Comparison of ENCODE assay signal across 29 cellular contexts in genomic region chr13:106497079-106497478, GRCh38. TPM values are rescaled to one million over a fixed set of nuclear protein-coding genes. Genes with fewer than 3 reads are reported as not detected.
DNase-seq lines count a peak whose midpoint lies in the region; ATAC-seq and TF ChIP-seq lines count a peak whose summit lies in the region.
"Had no signal": no experiment of that assay in that cellular context is flagged by ENCODE, and none has a peak within 500 bp of the region (broad histone marks: within the 10 kb centered on the region; RNA-seq: fewer than 3 reads in every experiment).

No MANE protein-coding gene starts in this region.

- H3K4me3 Mint-ChIP-seq in nephron progenitor cell: no peak overlapping the region
- H3K4me3 Mint-ChIP-seq: activated CD4-positive, alpha-beta T cell treated with anti-CD3 and anti-CD28 coated beads, Interleukin-2, amount 10 ng/mL, durations not matched to agents 7 days and 5 days; activated naive CD8-positive, alpha-beta T cell treated with anti-CD3 and anti-CD28 coated beads, Interleukin-2, amount 50 U/mL, for 24 hours; activated T-cell treated with anti-CD3 and anti-CD28 coated beads, Interleukin-2, amount 50 U/mL, for 4 hours; CD8-positive, alpha-beta memory T cell; effector memory CD8-positive, alpha-beta T cell; stimulated activated naive CD8-positive, alpha-beta T cell treated with anti-CD3 and anti-CD28 coated beads, Interleukin-15, Interleukin-2, amounts not matched to agents 100 ng/mL and 50 ng/mL, for 24 hours had no signal

- H3K27me3 Mint-ChIP-seq in nephron progenitor cell (ENCODE audit: low read depth, poor library complexity): no peaks in the 10 kb centered on the region

- H3K27me3 ChIP-seq in left ventricle myocardium inferior (ENCODE audit: low read depth): no peaks in the 10 kb centered on the region
- H3K27me3 ChIP-seq in right atrium auricular region: no peaks in the 10 kb centered on the region
- no peaks in the 10 kb centered on the region for H3K27me3 ChIP-seq in transverse colon
- H3K27me3 ChIP-seq: body of pancreas, esophagus squamous epithelium, upper lobe of left lung had no signal

- intact Hi-C loops in left ventricle myocardium inferior (cut with micrococcal nuclease): no loop called here
- intact Hi-C loops in transverse colon (cut with DNase I; ENCODE audit: low total_unique reads): no loop called here

- H3K4me1 Mint-ChIP-seq in nephron progenitor cell: peaks cover 79% of the 10 kb centered on the region

- H3K36me3 Mint-ChIP-seq in nephron progenitor cell (ENCODE audit: low read depth): peaks cover 60% of the 10 kb centered on the region
- H3K36me3 Mint-ChIP-seq: CD8-positive, alpha-beta memory T cell had no signal

- TF ChIP-seq CTCF in left ventricle myocardium inferior (IDR thresholded peaks at IDR 0.05; ENCODE audit: borderline replicate concordance) (no peak), right atrium auricular region (IDR thresholded peaks at IDR 0.05) (no peak), nephron progenitor cell (IDR thresholded peaks at IDR 0.05) (no peak), transverse colon (IDR thresholded peaks at IDR 0.05) (no peak)

- in situ Hi-C loops in transverse colon (cut with MboI; ENCODE audit: low pct_ligation_motif_present in 1 of 4, low pct_unique_long_range_greater_than_20kb in 1 of 4, low sequenced_read_pairs in 3 of 4): no loop called here

- peak overlapping the region; percentile 86 for H3K27ac Mint-ChIP-seq in nephron progenitor cell
- H3K27ac Mint-ChIP-seq: activated CD4-positive, alpha-beta T cell treated with anti-CD3 and anti-CD28 coated beads, Interleukin-2, amount 10 ng/mL, durations not matched to agents 7 days and 5 days; activated naive CD8-positive, alpha-beta T cell treated with anti-CD3 and anti-CD28 coated beads, Interleukin-2, amount 50 U/mL, for 24 hours; CD8-positive, alpha-beta memory T cell; effector memory CD8-positive, alpha-beta T cell; stimulated activated naive CD8-positive, alpha-beta T cell treated with anti-CD3 and anti-CD28 coated beads, Interleukin-15, Interleukin-2, amounts not matched to agents 100 ng/mL and 50 ng/mL, for 24 hours had no signal

- H3K27ac ChIP-seq in left ventricle myocardium inferior (replicated peaks) (peak overlapping the region; percentile 71), right atrium auricular region (no peak overlapping the region), transverse colon (peak overlapping the region; percentile 58 to 69 (median 62))
- H3K27ac ChIP-seq: A549, WERI-Rb-1 had no signal

- no peak overlapping the region for H3K4me3 ChIP-seq in left ventricle myocardium inferior
- no peak overlapping the region for H3K4me3 ChIP-seq in right atrium auricular region
- H3K4me3 ChIP-seq in transverse colon: no peak overlapping the region
- H3K4me3 ChIP-seq: A549, body of pancreas, esophagus squamous epithelium, lower lobe of right lung, upper lobe of left lung had no signal

- WGBS in transverse colon (ENCODE audit: low coverage in 1 of 2), 2 donors: 17 to 25% methylated on average over 1 of the region's 1 CpG

- H3K9me3 Mint-ChIP-seq in nephron progenitor cell: no peaks in the 10 kb centered on the region
- H3K9me3 Mint-ChIP-seq: activated CD4-positive, alpha-beta T cell treated with anti-CD3 and anti-CD28 coated beads, Interleukin-2, amount 10 ng/mL, durations not matched to agents 7 days and 5 days; activated naive CD8-positive, alpha-beta T cell treated with anti-CD3 and anti-CD28 coated beads, Interleukin-2, amount 50 U/mL, for 24 hours; activated T-cell treated with anti-CD3 and anti-CD28 coated beads, Interleukin-2, amount 50 U/mL, for 4 hours; CD8-positive, alpha-beta memory T cell; effector memory CD8-positive, alpha-beta T cell; stimulated activated naive CD8-positive, alpha-beta T cell treated with anti-CD3 and anti-CD28 coated beads, Interleukin-15, Interleukin-2, amounts not matched to agents 100 ng/mL and 50 ng/mL, for 24 hours had no signal

- H3K36me3 ChIP-seq in left ventricle myocardium inferior (peaks cover 26% of the 10 kb centered on the region), right atrium auricular region (peaks cover 12% of the 10 kb centered on the region), transverse colon (peaks cover 0 to 11% (median 5%) of the 10 kb centered on the region in 4 donors)

- H3K4me1 ChIP-seq in left ventricle myocardium inferior (peaks cover 80% of the 10 kb centered on the region), right atrium auricular region (peaks cover 0 to 28% of the 10 kb centered on the region in 2 donors), transverse colon (peaks cover 0 to 36% (median 16%) of the 10 kb centered on the region in 4 donors)
- H3K4me1 ChIP-seq: A549, body of pancreas had no signal

- ATAC-seq in GM21717 (IDR thresholded peaks at IDR 0.05; ENCODE audit: unreplicated experiment) (no peak), GM19023 (IDR thresholded peaks at IDR 0.05; ENCODE audit: unreplicated experiment) (no peak), HG02798 (IDR thresholded peaks at IDR 0.05; ENCODE audit: poor library complexity, unreplicated experiment) (no peak)
- ATAC-seq: A549; activated naive CD8-positive, alpha-beta T cell treated with anti-CD3 and anti-CD28 coated beads, Interleukin-2, amount 50 U/mL, for 24 hours; activated T-cell treated with anti-CD3 and anti-CD28 coated beads, Interleukin-2, amount 50 U/mL, for 4 hours; body of pancreas; effector memory CD8-positive, alpha-beta T cell; sciatic nerve had no signal

- H3K9me3 ChIP-seq in left ventricle myocardium inferior (replicated peaks): no peaks in the 10 kb centered on the region
- no peaks in the 10 kb centered on the region for H3K9me3 ChIP-seq in right atrium auricular region
- no peaks in the 10 kb centered on the region for H3K9me3 ChIP-seq in transverse colon
- H3K9me3 ChIP-seq: A549, body of pancreas, esophagus squamous epithelium, lower lobe of right lung, upper lobe of left lung had no signal

- DNase-seq in left ventricle myocardium inferior (no peak), right atrium auricular region (ENCODE audit: low spot score) (no peak), foreskin melanocyte (peak; percentile 48), nephron progenitor cell (no peak), transverse colon (no peak)
- DNase-seq: activated CD4-positive, alpha-beta T cell treated with anti-CD3 and anti-CD28 coated beads, Interleukin-2, amount 10 ng/mL, durations not matched to agents 7 days and 5 days; activated naive CD8-positive, alpha-beta T cell treated with anti-CD3 and anti-CD28 coated beads, Interleukin-2, amount 50 U/mL, for 24 hours; activated T-cell treated with anti-CD3 and anti-CD28 coated beads, Interleukin-2, amount 50 U/mL, for 4 hours; body of pancreas; CD8-positive, alpha-beta memory T cell; DMS 273 treated with DMSO at 0.1 percent for 48 hours; effector memory CD8-positive, alpha-beta T cell; esophagus squamous epithelium; kidney; lower lobe of right lung; NCI-H1694; NCI-H2171 treated with DMSO at 0.1 percent for 48 hours; NCI-H526; SIG-M5; SW 1271; T-helper 9 cell; upper lobe of left lung; WERI-Rb-1 had no signal

- TF ChIP-seq POLR2A in transverse colon (IDR thresholded peaks at IDR 0.05): no peak

- no peak for TF ChIP-seq EP300 in transverse colon (IDR thresholded peaks at IDR 0.05; ENCODE audit: low read depth)

RNA-seq across cellular contexts. Expression of gene EFNB2, which starts 38.4 kb away (rescaled TPM):
- 10.1 TPM for total RNA-seq in left ventricle myocardium inferior
- 10 to 100 TPM; 15.5 to 17.4 TPM for total RNA-seq in right atrium auricular region
- total RNA-seq in transverse colon: 10 to 100 TPM; 46.8 to 84.2 (median 77.6) TPM

Comparison
In these comparisons a context has a peak if more than half of its experiments do, and no peak if none do; other contexts are left out.
1. H3K27ac ChIP-seq: peak in left ventricle myocardium inferior (single experiment) and transverse colon (4 of 4); none in right atrium auricular region (0 of 2).